8 cellular contexts compared by ENCODE assay signal in the genomic region with DNA sequence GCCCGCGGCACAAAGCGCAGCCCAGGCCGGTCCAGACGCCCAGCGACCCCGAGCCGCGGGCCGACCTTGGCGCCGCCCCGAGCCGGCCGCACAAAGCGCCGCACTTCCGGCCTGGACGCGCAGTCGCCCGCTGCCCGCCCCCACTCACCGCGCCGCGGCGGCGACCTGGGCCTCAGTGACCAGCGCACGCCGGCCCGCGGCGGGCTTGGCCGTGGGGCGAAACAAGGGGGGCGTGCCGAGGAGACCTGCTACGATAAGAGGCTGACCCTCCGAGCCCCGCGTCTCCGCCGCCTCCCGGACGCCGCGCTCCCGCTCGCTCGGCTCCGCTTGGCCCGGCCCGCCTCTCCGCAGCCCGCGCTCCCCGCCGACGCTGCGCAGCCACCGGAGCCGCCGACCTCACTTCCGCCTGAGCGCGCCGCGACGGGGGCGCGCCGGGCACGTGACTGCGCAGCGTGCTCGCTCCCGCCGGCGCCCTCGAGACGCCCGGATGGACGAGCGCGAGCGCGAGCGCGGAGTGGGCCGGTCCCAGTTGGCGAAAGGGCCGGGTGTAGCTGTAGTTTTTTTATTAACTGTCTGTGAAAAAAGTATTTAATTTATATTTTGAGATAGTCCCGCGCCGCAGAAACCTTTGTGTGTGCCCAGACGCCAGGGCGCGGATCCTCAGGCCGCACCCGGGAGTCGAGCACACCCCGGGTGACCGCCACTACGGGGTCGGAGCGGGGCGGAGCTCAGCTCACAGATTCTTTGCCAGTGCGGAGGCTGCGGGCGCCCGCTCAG. TPM values are rescaled to one million over a fixed set of nuclear protein-coding genes. Genes with fewer than 3 reads are reported as not detected.
A peak's percentile ranks its signal among the peaks of the same experiment; 100 is the strongest.
DNase-seq lines count a peak whose midpoint lies in the region; ATAC-seq, FAIRE-seq and TF ChIP-seq lines count a peak whose summit lies in the region.

A gene with protein sequence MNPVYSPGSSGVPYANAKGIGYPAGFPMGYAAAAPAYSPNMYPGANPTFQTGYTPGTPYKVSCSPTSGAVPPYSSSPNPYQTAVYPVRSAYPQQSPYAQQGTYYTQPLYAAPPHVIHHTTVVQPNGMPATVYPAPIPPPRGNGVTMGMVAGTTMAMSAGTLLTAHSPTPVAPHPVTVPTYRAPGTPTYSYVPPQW (minus strand): TSS at position 395 of the 777 bp plus-strand sequence. CDS start 10,814 bp downstream, outside the sequence.

- intact Hi-C loops in HepG2 (cut with micrococcal nuclease; ENCODE audit: unreplicated experiment): loop anchor here (2.0 to 5.0 kb wide), 2 partner anchors 14 to 751 kb away; a partner anchor contains a TSS

- H4K20me1 ChIP-seq in HepG2 (ENCODE audit: insufficient read depth, low read length): peaks cover 10% of the 10 kb centered on the region

- H2AFZ ChIP-seq in HepG2 (ENCODE audit: low read length): no peak within 1 kb of the TSS

- H3K27me3 ChIP-seq in BJ (ENCODE audit: control insufficient read depth, insufficient read depth, low read length): no peaks in the 10 kb centered on the region
- no peaks in the 10 kb centered on the region; a peak in 1 of 5 replicates for H3K27me3 ChIP-seq in HepG2 (ENCODE audit: control insufficient read depth in 1 of 2, insufficient read depth in 2 of 2, low read length in 2 of 2)

- H3K36me3 ChIP-seq in BJ (ENCODE audit: control insufficient read depth, insufficient read depth, low read length) (no peaks in the 10 kb centered on the region; the same call in 1 of the 2 replicates), HepG2 (replicated peaks in 1 of 2; ENCODE audit: control insufficient read depth in 1 of 2, insufficient read depth in 2 of 2, low read length in 2 of 2) (peaks cover 2 to 12% of the 10 kb centered on the region in 2 experiments; a peak in 3 of 5 replicates)

- TF ChIP-seq RAD21 in HepG2 (CRISPR knock-in tag; IDR thresholded peaks at IDR 0.05): peak; percentile 87

- ATAC-seq in HG03442 (IDR thresholded peaks at IDR 0.05; ENCODE audit: unreplicated experiment) (peak; percentile 80), HepG2 (peak; percentile 90)

- peak within 1 kb of the TSS; percentile 84 for H3K4me2 ChIP-seq in HepG2 (ENCODE audit: low read depth, low read length)

- POLR2A ChIA-PET in BJ (lab: Charles Lee): interaction anchor here (0.6 to 0.7 kb wide), 4 partner anchors 11 to 72 kb away, joined by 3 to 13 read pairs (median 4); no protein-coding TSS in a partner anchor
- POLR2A ChIA-PET in HepG2 (lab: Yijun Ruan, JAX): interaction anchor here (0.7 to 4.8 kb wide), 18 partner anchors 10 to 751 kb away, joined by 3 to 132 read pairs (median 4); a partner anchor contains a TSS

- peak within 1 kb of the TSS; percentile 97 for H3K27ac ChIP-seq in HepG2 (ENCODE audit: extremely low read length, insufficient read depth, low read length)

- H3K4me3 ChIP-seq in BJ (ENCODE audit: low read depth, low read length) (peak within 1 kb of the TSS; percentile 63), HepG2 (replicated peaks in 1 of 3; ENCODE audit: insufficient read depth in 1 of 3, low read depth in 2 of 3, low read length in 3 of 3) (peak within 1 kb of the TSS; percentile 68 to 90 (median 79))

- DNase-seq in BJ (ENCODE audit: low read depth) (peak; percentile 42), GM19239 (ENCODE audit: insufficient read length, low spot score) (peak; percentile 87), NCI-H524 treated with DMSO at 0.1 percent for 48 hours (lab: John Stamatoyannopoulos, UW) (peak; percentile 25), dedifferentiated amniotic fluid mesenchymal stem cell (ENCODE audit: extremely low spot score) (peak; percentile 79), HepG2 (ENCODE audit: low spot score) (peak; percentile 82)
- DNase-seq in activated CD4-positive, alpha-beta T cell treated with anti-CD3 and anti-CD28 coated beads, Interleukin-2, amount 50 U/mL, for 24 hours (ENCODE audit: low read depth in 1 of 2, low spot score in 1 of 2): peak; percentile 79 to 81
- peak; percentile 89 for DNase-seq in stimulated activated CD4-positive, alpha-beta T cell treated with anti-CD3 and anti-CD28 coated beads, Interleukin-4, amount 100 ng/mL, for 1 hour

- in situ Hi-C loops in HepG2 (cut with HindIII; ENCODE audit: extremely low pct_ligation_motif_present, low pct_unique_long_range_greater_than_20kb): no loop called here

- CTCF ChIA-PET in BJ (lab: Yijun Ruan, JAX) (interaction anchor here (0.7 kb wide), 1 partner anchor 60 kb away, joined by 3 read pairs; no protein-coding TSS in a partner anchor), HepG2 (lab: Yijun Ruan, JAX; ENCODE audit: low intra/inter-chr PET ratio, low total read pairs) (no interaction called here)

- no TSS peak for BruUV-seq in HepG2 (replicated peaks; lab: Mats Ljungman, UMichigan)

- no peak for TF ChIP-seq CTCF in BJ (IDR thresholded peaks at IDR 0.05; ENCODE audit: insufficient read depth, low read depth, low read length)
- TF ChIP-seq CTCF in HepG2 (CRISPR knock-in tag; IDR thresholded peaks at IDR 0.05): no peak

- TF ChIP-seq EP300 in HepG2 (IDR thresholded peaks at IDR 0.05; ENCODE audit: low read depth in 2 of 2, low read length in 2 of 2): peak in 1 of 2 experiments; percentile 5; a peak in 1 of 4 replicates
- TF ChIP-seq EP300 in HepG2 (CRISPR knock-in tag; IDR thresholded peaks at IDR 0.05; ENCODE audit: borderline replicate concordance): no peak

- H3K4me1 ChIP-seq in HepG2 (ENCODE audit: insufficient read depth, low read length): peaks cover 36% of the 10 kb centered on the region

- no peaks in the 10 kb centered on the region for H3K9me3 ChIP-seq in HepG2 (ENCODE audit: low read length)

- WGBS in HepG2 (ENCODE audit: low lambda C conversion rate): under 1% methylated on average over 57 of the region's 113 CpGs

- peak within 1 kb of the TSS; percentile 99 for H3K9ac ChIP-seq in HepG2 (ENCODE audit: insufficient read depth, low read depth, low read length)

- H3K79me2 ChIP-seq in HepG2 (ENCODE audit: insufficient read depth, low read length): peaks cover 41% of the 10 kb centered on the region

- FAIRE-seq in GM19239 (lab: Jason Lieb, UNC) (peak; percentile 85), HepG2 (lab: Jason Lieb, UNC) (no peak)

- TF ChIP-seq POLR2A in HepG2 (IDR thresholded peaks at IDR 0.05; ENCODE audit: insufficient read depth in 1 of 2, low read depth in 2 of 2, low read length in 2 of 2): peak; percentile 81 to 86

TF ChIP-seq in HepG2, 621 proteins besides CTCF, POLR2A, EP300 and RAD21 (continues in another document):
- TF ChIP-seq ZNF451 (CRISPR knock-in tag; IDR thresholded peaks at IDR 0.05) (no peak), JARID2 (CRISPR knock-in tag; IDR thresholded peaks at IDR 0.05; ENCODE audit: insufficient replicate concordance) (no peak), ZNF263 (CRISPR knock-in tag; IDR thresholded peaks at IDR 0.05) (0 out of 2 replicates have a peak, but pooled peaks have one; percentile 4), RFXANK (CRISPR knock-in tag; IDR thresholded peaks at IDR 0.05) (no peak), ZSCAN29 (CRISPR knock-in tag; conservative IDR thresholded peaks at IDR 0.05) (peak; percentile 42; the same call in 1 of the 2 replicates), ZNF749 (CRISPR knock-in tag; IDR thresholded peaks at IDR 0.05; ENCODE audit: borderline replicate concordance) (no peak; the same call in 1 of the 2 replicates), MIER3 (CRISPR knock-in tag; IDR thresholded peaks at IDR 0.05; ENCODE audit: borderline replicate concordance) (no peak; the same call in 1 of the 2 replicates), POLR2AphosphoS2 (IDR thresholded peaks at IDR 0.05; ENCODE audit: low read depth, low read length) (peak; percentile 79; the same call in 1 of the 2 replicates), ZNF569 (CRISPR knock-in tag; IDR thresholded peaks at IDR 0.05; ENCODE audit: borderline replicate concordance) (no peak)
- TF ChIP-seq, protein P1, sequence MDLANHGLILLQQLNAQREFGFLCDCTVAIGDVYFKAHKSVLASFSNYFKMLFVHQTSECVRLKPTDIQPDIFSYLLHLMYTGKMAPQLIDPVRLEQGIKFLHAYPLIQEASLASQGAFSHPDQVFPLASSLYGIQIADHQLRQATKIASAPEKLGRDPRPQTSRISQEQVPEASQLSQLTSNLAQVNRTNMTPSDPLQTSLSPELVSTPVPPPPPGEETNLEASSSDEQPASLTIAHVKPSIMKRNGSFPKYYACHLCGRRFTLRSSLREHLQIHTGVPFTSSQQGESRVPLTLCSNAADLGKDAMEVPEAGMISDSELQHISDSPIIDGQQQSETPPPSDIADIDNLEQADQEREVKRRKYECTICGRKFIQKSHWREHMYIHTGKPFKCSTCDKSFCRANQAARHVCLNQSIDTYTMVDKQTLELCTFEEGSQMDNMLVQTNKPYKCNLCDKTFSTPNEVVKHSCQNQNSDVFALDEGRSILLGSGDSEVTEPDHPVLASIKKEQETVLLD (CRISPR knock-in tag; IDR thresholded peaks at IDR 0.05; ENCODE audit: low read depth): peak; percentile 99

RNA-seq across cellular contexts. Expression of the gene that starts here (rescaled TPM):
- 62.9 and 85.6 TPM in 2 replicates for polyA plus RNA-seq in BJ (2011; rRNA removed)
- 75.1 and 116 TPM in 2 replicates for polyA minus RNA-seq in BJ (2011; rRNA and poly(A)+ RNA removed)
- 63.7 and 64.5 TPM in 2 replicates for total RNA-seq in HepG2 (2016; rRNA removed; fragmentation: Illumina TruSeq; extraction: Trizol)
- total RNA-seq in HepG2 (2016; cell fraction: cytosol; rRNA removed; fragmentation: Illumina TruSeq; extraction: Trizol; ENCODE audit: low read depth): 5.2 and 5.9 TPM in 2 replicates
- 54.8 and 65.4 TPM in 2 replicates for total RNA-seq in HepG2 (2016; cell fraction: insoluble cytoplasmic fraction; rRNA removed; fragmentation: Illumina TruSeq; extraction: Trizol)
- 19.1 and 22.7 TPM in 2 replicates for total RNA-seq in HepG2 (2016; cell fraction: membrane; rRNA removed; fragmentation: Illumina TruSeq; extraction: Trizol)
- total RNA-seq in HepG2 (2016; cell fraction: nucleus; rRNA removed; fragmentation: Illumina TruSeq; extraction: Trizol): 38.5 and 42.2 TPM in 2 replicates
- 113 and 127 TPM in 2 replicates for polyA plus RNA-seq in HepG2 (2011; rRNA removed)
- 82.0 and 115 TPM in 2 replicates for polyA plus RNA-seq in HepG2 (2011; cell fraction: cytosol; rRNA removed)
- 115 and 127 TPM in 2 replicates for polyA plus RNA-seq in HepG2 (2011; cell fraction: nucleus; rRNA removed)
- 63.9 and 65.2 TPM in 2 replicates for polyA plus RNA-seq in HepG2 (2012)
- 3.6 and 4.4 TPM in 2 replicates for polyA plus RNA-seq in HepG2 (2016; cell fraction: cytosol; fragmentation: Illumina TruSeq; extraction: Trizol; ENCODE audit: low read depth)
- 63.7 and 70.4 TPM in 2 replicates for polyA plus RNA-seq in HepG2 (2016; cell fraction: insoluble cytoplasmic fraction; fragmentation: Illumina TruSeq; extraction: Trizol; ENCODE audit: low read depth)
- polyA plus RNA-seq in HepG2 (2016; cell fraction: membrane; fragmentation: Illumina TruSeq; extraction: Trizol; ENCODE audit: low read depth): 10.7 and 10.9 TPM in 2 replicates
- 58.6 and 63.4 TPM in 2 replicates for polyA plus RNA-seq in HepG2 (2016; cell fraction: nucleus; fragmentation: Illumina TruSeq; extraction: Trizol; ENCODE audit: insufficient read depth, low read depth)
- 146 and 269 TPM in 2 replicates for polyA minus RNA-seq in HepG2 (2011; rRNA and poly(A)+ RNA removed; ENCODE audit: low replicate concordance)
- polyA minus RNA-seq in HepG2 (2011; cell fraction: cytosol; rRNA and poly(A)+ RNA removed): 63.9 and 69.7 TPM in 2 replicates
- polyA minus RNA-seq in HepG2 (2011; cell fraction: nucleus; rRNA and poly(A)+ RNA removed): 31.0 and 31.8 TPM in 2 replicates

Comparison
In these comparisons a context has a peak if more than half of its experiments do, and no peak if none do; other contexts are left out.
1. Peak in every context shown above with its lines: DNase-seq, ATAC-seq, H3K4me3 ChIP-seq and H3K27ac ChIP-seq.
2. DNase-seq: peak in every context shown above with its lines; median percentile 89 in stimulated activated CD4-positive, alpha-beta T cell treated with anti-CD3 and anti-CD28 coated beads, Interleukin-4, amount 100 ng/mL, for 1 hour; 87 in GM19239; 82 in HepG2; 80 in activated CD4-positive, alpha-beta T cell treated with anti-CD3 and anti-CD28 coated beads, Interleukin-2, amount 50 U/mL, for 24 hours; 79 in dedifferentiated amniotic fluid mesenchymal stem cell; 42 in BJ; 25 in NCI-H524 treated with DMSO at 0.1 percent for 48 hours.